Comparison of ENCODE assay signal across 12 cellular contexts in genomic region chr5:23352437-23352836, GRCh38.
DNase-seq lines count a peak whose midpoint lies in the region; ATAC-seq, FAIRE-seq and TF ChIP-seq lines count a peak whose summit lies in the region.
"Had no signal": no experiment of that assay in that cellular context is flagged by ENCODE, and none has a peak within 500 bp of the region (broad histone marks: within the 10 kb centered on the region; RNA-seq: fewer than 3 reads in every experiment).

No MANE protein-coding gene starts in this region.

- no peaks in the 10 kb centered on the region for H3K27me3 ChIP-seq in heart left ventricle

- peak; percentile 85 for FAIRE-seq in HTR-8/SVneo (lab: Jason Lieb, UNC)

- no peaks in the 10 kb centered on the region for H3K36me3 Mint-ChIP-seq in activated CD4-positive, alpha-beta T cell treated with anti-CD3 and anti-CD28 coated beads for 36 hours (ENCODE audit: low read depth)

- H3K4me3 Mint-ChIP-seq in activated CD4-positive, alpha-beta T cell treated with anti-CD3 and anti-CD28 coated beads for 36 hours: no peak overlapping the region
- H3K4me3 Mint-ChIP-seq: CD4-positive, alpha-beta T cell had no signal

- no peak overlapping the region for H3K27ac Mint-ChIP-seq in activated CD4-positive, alpha-beta T cell treated with anti-CD3 and anti-CD28 coated beads for 36 hours
- H3K27ac Mint-ChIP-seq: CD4-positive, alpha-beta T cell had no signal

- H3K4me1 Mint-ChIP-seq in activated CD4-positive, alpha-beta T cell treated with anti-CD3 and anti-CD28 coated beads for 36 hours: no peaks in the 10 kb centered on the region

- ATAC-seq in heart left ventricle (peak in 1 of 4 donors; percentile 28), HG03095 (IDR thresholded peaks at IDR 0.05; ENCODE audit: unreplicated experiment) (no peak)
- no peak for ATAC-seq in activated CD4-positive, alpha-beta T cell treated with anti-CD3 and anti-CD28 coated beads for 36 hours
- ATAC-seq: right cardiac atrium had no signal

- TF ChIP-seq CTCF in RWPE1 (conservative IDR thresholded peaks at IDR 0.05; ENCODE audit: low read depth) (peak; percentile 28; the same call in 1 of the 2 replicates), heart left ventricle (IDR thresholded peaks at IDR 0.05) (peak in 9 of 12 donors; percentile 26 to 49 (median 31))

- H3K27me3 Mint-ChIP-seq in activated CD4-positive, alpha-beta T cell treated with anti-CD3 and anti-CD28 coated beads for 36 hours: no peaks in the 10 kb centered on the region
- H3K27me3 Mint-ChIP-seq: CD4-positive, alpha-beta T cell had no signal

- CTCF ChIA-PET in RWPE1 (lab: Yijun Ruan, JAX): interaction anchor here (0.6 to 0.8 kb wide), 3 partner anchors 32 to 154 kb away, joined by 3 to 4 read pairs (median 3); no protein-coding TSS in a partner anchor
- CTCF ChIA-PET in activated CD4-positive, alpha-beta T cell treated with anti-CD3 and anti-CD28 coated beads for 36 hours (lab: Charles Lee): no interaction called here

- no peaks in the 10 kb centered on the region for H3K9me3 ChIP-seq in heart left ventricle

- intact Hi-C loops in heart left ventricle (cut with DNase I): loop anchor here in 5 of 10 donors (2.0 to 10.0 kb wide), 4 partner anchors 152 to 392 kb away; partner anchors contain the start of gene PRDM9 (in 1 of the 5)
- intact Hi-C loops in activated CD4-positive, alpha-beta T cell treated with anti-CD3 and anti-CD28 coated beads for 36 hours (cut with DNase I, micrococcal nuclease): no loop called here

- WGBS in heart left ventricle, 4 donors: 48 to 62% (median 55%) methylated on average over 8 of the region's 8 CpGs

- peaks cover 4% of the 10 kb centered on the region for H3K9me3 Mint-ChIP-seq in activated CD4-positive, alpha-beta T cell treated with anti-CD3 and anti-CD28 coated beads for 36 hours (ENCODE audit: low read depth)

- H3K27ac ChIP-seq in RWPE1 (no peak overlapping the region), heart left ventricle (no peak overlapping the region)

- H3K4me1 ChIP-seq in heart left ventricle: no peaks in the 10 kb centered on the region

- no peak overlapping the region for H3K4me3 ChIP-seq in heart left ventricle
- H3K4me3 ChIP-seq: lung had no signal

- POLR2A ChIA-PET in RWPE1 (lab: Yijun Ruan, JAX; ENCODE audit: low non-redundant PET): no interaction called here
- POLR2A ChIA-PET in activated CD4-positive, alpha-beta T cell treated with anti-CD3 and anti-CD28 coated beads for 36 hours (lab: Charles Lee): no interaction called here

- in situ Hi-C loops in ACHN (cut with HindIII; ENCODE audit: low pct_ligation_motif_present, low pct_unique_long_range_greater_than_20kb, low sequenced_read_pairs): no loop called here

- DNase-seq in ACHN: peak; percentile 2
- DNase-seq in HTR-8/SVneo (ENCODE audit: insufficient read length, low spot score): no peak
- no peak for DNase-seq in RWPE1 (ENCODE audit: low spot score)
- DNase-seq in heart left ventricle: no peak
- DNase-seq in stimulated activated CD4-positive, alpha-beta T cell treated with anti-CD3 and anti-CD28 coated beads, Interleukin-2, amount 100 ng/mL, for 24 hours: no peak
- no peak for DNase-seq in stimulated activated CD4-positive, alpha-beta T cell treated with anti-CD3 and anti-CD28 coated beads, Interleukin-4, amount 100 ng/mL, for 24 hours
- no peak for DNase-seq in activated CD4-positive, alpha-beta T cell treated with anti-CD3 and anti-CD28 coated beads for 36 hours
- DNase-seq: activated CD4-positive, alpha-beta T cell treated with anti-CD3 and anti-CD28 coated beads, Interleukin-2, amount 50 U/mL, for 1 hour; CD4-positive, alpha-beta T cell had no signal

- TF ChIP-seq POLR2A in heart left ventricle (IDR thresholded peaks at IDR 0.05): no peak

- no peaks in the 10 kb centered on the region for H3K36me3 ChIP-seq in heart left ventricle
